10 cellular contexts compared by ENCODE assay signal in the genomic region with DNA sequence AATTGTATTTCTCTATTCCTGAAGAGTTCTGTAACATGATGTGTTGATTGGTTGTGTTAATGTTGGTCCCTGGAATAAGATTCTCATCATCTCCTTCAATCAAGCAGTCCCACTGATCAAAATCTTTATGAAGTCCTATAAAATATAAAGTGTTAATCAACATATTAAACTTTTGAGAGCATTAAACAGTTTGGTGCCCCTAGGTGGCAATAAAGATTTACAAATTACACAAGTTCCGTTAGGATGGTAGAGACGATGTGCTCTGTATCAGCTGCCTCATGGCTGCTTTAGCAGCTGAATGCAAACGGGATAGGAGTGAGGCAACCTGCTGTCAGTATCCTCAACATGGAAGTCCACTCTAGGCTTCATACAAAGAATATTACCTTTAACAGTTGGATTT. TPM values are rescaled to one million over a fixed set of nuclear protein-coding genes. Genes with fewer than 3 reads are reported as not detected.
A peak's percentile ranks its signal among the peaks of the same experiment; 100 is the strongest.
DNase-seq lines count a peak whose midpoint lies in the region; ATAC-seq and TF ChIP-seq lines count a peak whose summit lies in the region.
"Had no signal": no experiment of that assay in that cellular context is flagged by ENCODE, and none has a peak within 500 bp of the region (broad histone marks: within the 10 kb centered on the region; RNA-seq: fewer than 3 reads in every experiment).

No MANE protein-coding gene starts in this region.

- DNase-seq in stimulated activated naive CD8-positive, alpha-beta T cell treated with anti-CD3 and anti-CD28 coated beads, Interleukin-15, Interleukin-2, amounts not matched to agents 100 U/mL and 50 U/mL, for 24 hours: no peak
- DNase-seq in stimulated activated naive CD8-positive, alpha-beta T cell treated with anti-CD3 and anti-CD28 coated beads, Interleukin-15, amount 100 ng/mL, for 72 hours: no peak
- no peak for DNase-seq in RWPE2 (ENCODE audit: low spot score)
- DNase-seq in glomerular visceral epithelial cell (ENCODE audit: extremely low spot score): peak; percentile 7
- DNase-seq in NCI-H187 treated with DMSO at 0.1 percent for 48 hours (lab: John Stamatoyannopoulos, UW): no peak
- no peak for DNase-seq in activated CD4-positive, alpha-beta T cell treated with anti-CD3 and anti-CD28 coated beads, Interleukin-2, amount 10 ng/mL, durations not matched to agents 7 days and 5 days
- DNase-seq in effector memory CD8-positive, alpha-beta T cell: no peak
- DNase-seq: adrenal gland, left cardiac atrium had no signal

- no peaks in the 10 kb centered on the region for H3K36me3 ChIP-seq in RWPE2 (ENCODE audit: low read depth)
- H3K36me3 ChIP-seq: adrenal gland had no signal

- POLR2A ChIA-PET in activated CD4-positive, alpha-beta T cell treated with anti-CD3 and anti-CD28 coated beads, Interleukin-2, amount 10 ng/mL, durations not matched to agents 7 days and 5 days (lab: Charles Lee): no interaction called here

- H3K27me3 ChIP-seq in RWPE2 (ENCODE audit: insufficient read depth, poor library complexity, severe bottlenecking): no peaks in the 10 kb centered on the region
- H3K27me3 ChIP-seq: adrenal gland had no signal

- H3K4me3 ChIP-seq in RWPE2 (ENCODE audit: severe bottlenecking): no peak overlapping the region
- H3K4me3 ChIP-seq: adrenal gland had no signal

- H3K4me1 Mint-ChIP-seq in stimulated activated naive CD8-positive, alpha-beta T cell treated with anti-CD3 and anti-CD28 coated beads, Interleukin-15, amount 100 ng/mL, for 72 hours: no peaks in the 10 kb centered on the region
- H3K4me1 Mint-ChIP-seq in activated CD4-positive, alpha-beta T cell treated with anti-CD3 and anti-CD28 coated beads, Interleukin-2, amount 10 ng/mL, durations not matched to agents 7 days and 5 days: no peaks in the 10 kb centered on the region
- no peaks in the 10 kb centered on the region for H3K4me1 Mint-ChIP-seq in effector memory CD8-positive, alpha-beta T cell (ENCODE audit: low read depth in 2 of 2)

- no peaks in the 10 kb centered on the region for H3K9me3 Mint-ChIP-seq in stimulated activated naive CD8-positive, alpha-beta T cell treated with anti-CD3 and anti-CD28 coated beads, Interleukin-15, amount 100 ng/mL, for 72 hours
- no peaks in the 10 kb centered on the region for H3K9me3 Mint-ChIP-seq in activated CD4-positive, alpha-beta T cell treated with anti-CD3 and anti-CD28 coated beads, Interleukin-2, amount 10 ng/mL, durations not matched to agents 7 days and 5 days
- no peaks in the 10 kb centered on the region for H3K9me3 Mint-ChIP-seq in effector memory CD8-positive, alpha-beta T cell

- CTCF ChIA-PET in activated CD4-positive, alpha-beta T cell treated with anti-CD3 and anti-CD28 coated beads, Interleukin-2, amount 10 ng/mL, durations not matched to agents 7 days and 5 days (lab: Charles Lee): no interaction called here

- H3K27me3 Mint-ChIP-seq in stimulated activated naive CD8-positive, alpha-beta T cell treated with anti-CD3 and anti-CD28 coated beads, Interleukin-15, amount 100 ng/mL, for 72 hours: peaks cover 33% of the 10 kb centered on the region
- H3K27me3 Mint-ChIP-seq in activated CD4-positive, alpha-beta T cell treated with anti-CD3 and anti-CD28 coated beads, Interleukin-2, amount 10 ng/mL, durations not matched to agents 7 days and 5 days: peaks cover 31% of the 10 kb centered on the region
- peaks cover 23 to 34% of the 10 kb centered on the region in 2 donors for H3K27me3 Mint-ChIP-seq in effector memory CD8-positive, alpha-beta T cell

- no peaks in the 10 kb centered on the region for H3K4me1 ChIP-seq in RWPE2 (ENCODE audit: insufficient read depth, poor library complexity, severe bottlenecking)
- H3K4me1 ChIP-seq: adrenal gland had no signal

- H3K27ac ChIP-seq in RWPE2 (ENCODE audit: poor library complexity, severe bottlenecking): no peak overlapping the region
- H3K27ac ChIP-seq: adrenal gland had no signal

- no peak overlapping the region for H3K27ac Mint-ChIP-seq in stimulated activated naive CD8-positive, alpha-beta T cell treated with anti-CD3 and anti-CD28 coated beads, Interleukin-15, amount 100 ng/mL, for 72 hours
- no peak overlapping the region for H3K27ac Mint-ChIP-seq in activated CD4-positive, alpha-beta T cell treated with anti-CD3 and anti-CD28 coated beads, Interleukin-2, amount 10 ng/mL, durations not matched to agents 7 days and 5 days
- no peak overlapping the region for H3K27ac Mint-ChIP-seq in effector memory CD8-positive, alpha-beta T cell

- H3K4me3 Mint-ChIP-seq in stimulated activated naive CD8-positive, alpha-beta T cell treated with anti-CD3 and anti-CD28 coated beads, Interleukin-15, amount 100 ng/mL, for 72 hours: no peak overlapping the region
- no peak overlapping the region for H3K4me3 Mint-ChIP-seq in activated CD4-positive, alpha-beta T cell treated with anti-CD3 and anti-CD28 coated beads, Interleukin-2, amount 10 ng/mL, durations not matched to agents 7 days and 5 days
- no peak overlapping the region for H3K4me3 Mint-ChIP-seq in effector memory CD8-positive, alpha-beta T cell

- no peaks in the 10 kb centered on the region for H3K36me3 Mint-ChIP-seq in activated CD4-positive, alpha-beta T cell treated with anti-CD3 and anti-CD28 coated beads, Interleukin-2, amount 10 ng/mL, durations not matched to agents 7 days and 5 days (ENCODE audit: low read depth)
- no peaks in the 10 kb centered on the region for H3K36me3 Mint-ChIP-seq in effector memory CD8-positive, alpha-beta T cell (ENCODE audit: insufficient read depth)

- peak; percentile 59 for TF ChIP-seq CTCF in RWPE2 (IDR thresholded peaks at IDR 0.05; ENCODE audit: poor library complexity, severe bottlenecking)

- peak; percentile 46 for ATAC-seq in stimulated activated naive CD8-positive, alpha-beta T cell treated with anti-CD3 and anti-CD28 coated beads, Interleukin-15, Interleukin-2, amounts not matched to agents 100 U/mL and 50 U/mL, for 24 hours
- no peak for ATAC-seq in stimulated activated naive CD8-positive, alpha-beta T cell treated with anti-CD3 and anti-CD28 coated beads, Interleukin-15, amount 100 ng/mL, for 72 hours
- ATAC-seq in RWPE2 (ENCODE audit: low read depth): peak; percentile 82
- ATAC-seq in GM18873 (IDR thresholded peaks at IDR 0.05; ENCODE audit: low FRiP score, unreplicated experiment): no peak
- ATAC-seq in effector memory CD8-positive, alpha-beta T cell (replicated peaks): no peak

- H3K9me3 ChIP-seq in RWPE2 (ENCODE audit: severe bottlenecking): no peaks in the 10 kb centered on the region
- H3K9me3 ChIP-seq: adrenal gland had no signal

RNA-seq across cellular contexts. Expression of gene TDRD6, which starts 16.9 kb away (rescaled TPM):
- not detected for total RNA-seq in activated CD4-positive, alpha-beta T cell treated with anti-CD3 and anti-CD28 coated beads, Interleukin-2, amount 10 ng/mL, durations not matched to agents 7 days and 5 days

RNA-seq across cellular contexts. Expression of gene PLA2G7, which starts 30.6 kb away (rescaled TPM):
- not detected for total RNA-seq in activated CD4-positive, alpha-beta T cell treated with anti-CD3 and anti-CD28 coated beads, Interleukin-2, amount 10 ng/mL, durations not matched to agents 7 days and 5 days

RNA-seq across cellular contexts. Expression of gene ANKRD66, which starts 42.2 kb away (rescaled TPM):
- total RNA-seq in activated CD4-positive, alpha-beta T cell treated with anti-CD3 and anti-CD28 coated beads, Interleukin-2, amount 10 ng/mL, durations not matched to agents 7 days and 5 days: not detected
- total RNA-seq: adrenal gland, left cardiac atrium had no signal

RNA-seq across cellular contexts. Expression of gene SLC25A27, which starts 51.8 kb away (rescaled TPM):
- total RNA-seq in activated CD4-positive, alpha-beta T cell treated with anti-CD3 and anti-CD28 coated beads, Interleukin-2, amount 10 ng/mL, durations not matched to agents 7 days and 5 days: not detected

RNA-seq across cellular contexts. Expression of gene CYP39A1, which starts 51.9 kb away (rescaled TPM):
- total RNA-seq in activated CD4-positive, alpha-beta T cell treated with anti-CD3 and anti-CD28 coated beads, Interleukin-2, amount 10 ng/mL, durations not matched to agents 7 days and 5 days: not detected

Comparison
In these comparisons a context has a peak if more than half of its experiments do, and no peak if none do; other contexts are left out.
1. ATAC-seq: peak in stimulated activated naive CD8-positive, alpha-beta T cell treated with anti-CD3 and anti-CD28 coated beads, Interleukin-15, Interleukin-2, amounts not matched to agents 100 U/mL and 50 U/mL, for 24 hours (single experiment) and RWPE2 (single experiment); none in stimulated activated naive CD8-positive, alpha-beta T cell treated with anti-CD3 and anti-CD28 coated beads, Interleukin-15, amount 100 ng/mL, for 72 hours (single experiment), GM18873 (single experiment) and effector memory CD8-positive, alpha-beta T cell (single experiment).